Comparison of ENCODE assay signal across 1 cellular context in genomic region chr6:16494781-16495180, GRCh38.
TF ChIP-seq lines count a peak whose summit lies in the region.

No MANE protein-coding gene starts in this region.

TF ChIP-seq in GM12878, 131 proteins besides CTCF, POLR2A, EP300 and RAD21 (continued from another document):
- TF ChIP-seq CBX3 (IDR thresholded peaks at IDR 0.05; ENCODE audit: borderline replicate concordance, low read depth), result no peak
- TF ChIP-seq DPF2 (IDR thresholded peaks at IDR 0.05), result peak; percentile 96
- no peak for TF ChIP-seq SIN3A (IDR thresholded peaks at IDR 0.05; ENCODE audit: low read depth, low read length)
- no peak for TF ChIP-seq CBX5 (IDR thresholded peaks at IDR 0.05; ENCODE audit: low read depth)
- peak; percentile 55; the same call in 1 of the 2 replicates for TF ChIP-seq GATAD2B (conservative IDR thresholded peaks at IDR 0.05; ENCODE audit: low read depth)
- TF ChIP-seq NR2F1 (conservative IDR thresholded peaks at IDR 0.05), result peak; percentile 64
- no peak for TF ChIP-seq YBX1 (IDR thresholded peaks at IDR 0.05)
- peak; percentile 27; the same call in 1 of the 2 replicates for TF ChIP-seq NBN (IDR thresholded peaks at IDR 0.05)
- TF ChIP-seq CREM (IDR thresholded peaks at IDR 0.05; ENCODE audit: low read depth), result peak; percentile 79; the same call in 1 of the 2 replicates
- TF ChIP-seq, protein P1, sequence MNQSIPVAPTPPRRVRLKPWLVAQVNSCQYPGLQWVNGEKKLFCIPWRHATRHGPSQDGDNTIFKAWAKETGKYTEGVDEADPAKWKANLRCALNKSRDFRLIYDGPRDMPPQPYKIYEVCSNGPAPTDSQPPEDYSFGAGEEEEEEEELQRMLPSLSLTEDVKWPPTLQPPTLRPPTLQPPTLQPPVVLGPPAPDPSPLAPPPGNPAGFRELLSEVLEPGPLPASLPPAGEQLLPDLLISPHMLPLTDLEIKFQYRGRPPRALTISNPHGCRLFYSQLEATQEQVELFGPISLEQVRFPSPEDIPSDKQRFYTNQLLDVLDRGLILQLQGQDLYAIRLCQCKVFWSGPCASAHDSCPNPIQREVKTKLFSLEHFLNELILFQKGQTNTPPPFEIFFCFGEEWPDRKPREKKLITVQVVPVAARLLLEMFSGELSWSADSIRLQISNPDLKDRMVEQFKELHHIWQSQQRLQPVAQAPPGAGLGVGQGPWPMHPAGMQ (IDR thresholded peaks at IDR 0.05; ENCODE audit: borderline replicate concordance), result no peak; the same call in 1 of the 2 replicates
- TF ChIP-seq, protein P2, sequence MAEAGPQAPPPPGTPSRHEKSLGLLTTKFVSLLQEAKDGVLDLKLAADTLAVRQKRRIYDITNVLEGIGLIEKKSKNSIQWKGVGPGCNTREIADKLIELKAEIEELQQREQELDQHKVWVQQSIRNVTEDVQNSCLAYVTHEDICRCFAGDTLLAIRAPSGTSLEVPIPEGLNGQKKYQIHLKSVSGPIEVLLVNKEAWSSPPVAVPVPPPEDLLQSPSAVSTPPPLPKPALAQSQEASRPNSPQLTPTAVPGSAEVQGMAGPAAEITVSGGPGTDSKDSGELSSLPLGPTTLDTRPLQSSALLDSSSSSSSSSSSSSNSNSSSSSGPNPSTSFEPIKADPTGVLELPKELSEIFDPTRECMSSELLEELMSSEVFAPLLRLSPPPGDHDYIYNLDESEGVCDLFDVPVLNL (IDR thresholded peaks at IDR 0.05; ENCODE audit: low read depth, low read length), result no peak
- no peak for TF ChIP-seq HDAC2 (IDR thresholded peaks at IDR 0.05)
- TF ChIP-seq, protein P3, sequence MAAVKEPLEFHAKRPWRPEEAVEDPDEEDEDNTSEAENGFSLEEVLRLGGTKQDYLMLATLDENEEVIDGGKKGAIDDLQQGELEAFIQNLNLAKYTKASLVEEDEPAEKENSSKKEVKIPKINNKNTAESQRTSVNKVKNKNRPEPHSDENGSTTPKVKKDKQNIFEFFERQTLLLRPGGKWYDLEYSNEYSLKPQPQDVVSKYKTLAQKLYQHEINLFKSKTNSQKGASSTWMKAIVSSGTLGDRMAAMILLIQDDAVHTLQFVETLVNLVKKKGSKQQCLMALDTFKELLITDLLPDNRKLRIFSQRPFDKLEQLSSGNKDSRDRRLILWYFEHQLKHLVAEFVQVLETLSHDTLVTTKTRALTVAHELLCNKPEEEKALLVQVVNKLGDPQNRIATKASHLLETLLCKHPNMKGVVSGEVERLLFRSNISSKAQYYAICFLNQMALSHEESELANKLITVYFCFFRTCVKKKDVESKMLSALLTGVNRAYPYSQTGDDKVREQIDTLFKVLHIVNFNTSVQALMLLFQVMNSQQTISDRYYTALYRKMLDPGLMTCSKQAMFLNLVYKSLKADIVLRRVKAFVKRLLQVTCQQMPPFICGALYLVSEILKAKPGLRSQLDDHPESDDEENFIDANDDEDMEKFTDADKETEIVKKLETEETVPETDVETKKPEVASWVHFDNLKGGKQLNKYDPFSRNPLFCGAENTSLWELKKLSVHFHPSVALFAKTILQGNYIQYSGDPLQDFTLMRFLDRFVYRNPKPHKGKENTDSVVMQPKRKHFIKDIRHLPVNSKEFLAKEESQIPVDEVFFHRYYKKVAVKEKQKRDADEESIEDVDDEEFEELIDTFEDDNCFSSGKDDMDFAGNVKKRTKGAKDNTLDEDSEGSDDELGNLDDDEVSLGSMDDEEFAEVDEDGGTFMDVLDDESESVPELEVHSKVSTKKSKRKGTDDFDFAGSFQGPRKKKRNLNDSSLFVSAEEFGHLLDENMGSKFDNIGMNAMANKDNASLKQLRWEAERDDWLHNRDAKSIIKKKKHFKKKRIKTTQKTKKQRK (IDR thresholded peaks at IDR 0.05; ENCODE audit: low read depth, low read length), result no peak
- TF ChIP-seq MYB (IDR thresholded peaks at IDR 0.05; ENCODE audit: borderline replicate concordance, low read depth, low read length), result no peak
- peak; percentile 86 for TF ChIP-seq JUNB (IDR thresholded peaks at IDR 0.05)
- TF ChIP-seq, protein P4, sequence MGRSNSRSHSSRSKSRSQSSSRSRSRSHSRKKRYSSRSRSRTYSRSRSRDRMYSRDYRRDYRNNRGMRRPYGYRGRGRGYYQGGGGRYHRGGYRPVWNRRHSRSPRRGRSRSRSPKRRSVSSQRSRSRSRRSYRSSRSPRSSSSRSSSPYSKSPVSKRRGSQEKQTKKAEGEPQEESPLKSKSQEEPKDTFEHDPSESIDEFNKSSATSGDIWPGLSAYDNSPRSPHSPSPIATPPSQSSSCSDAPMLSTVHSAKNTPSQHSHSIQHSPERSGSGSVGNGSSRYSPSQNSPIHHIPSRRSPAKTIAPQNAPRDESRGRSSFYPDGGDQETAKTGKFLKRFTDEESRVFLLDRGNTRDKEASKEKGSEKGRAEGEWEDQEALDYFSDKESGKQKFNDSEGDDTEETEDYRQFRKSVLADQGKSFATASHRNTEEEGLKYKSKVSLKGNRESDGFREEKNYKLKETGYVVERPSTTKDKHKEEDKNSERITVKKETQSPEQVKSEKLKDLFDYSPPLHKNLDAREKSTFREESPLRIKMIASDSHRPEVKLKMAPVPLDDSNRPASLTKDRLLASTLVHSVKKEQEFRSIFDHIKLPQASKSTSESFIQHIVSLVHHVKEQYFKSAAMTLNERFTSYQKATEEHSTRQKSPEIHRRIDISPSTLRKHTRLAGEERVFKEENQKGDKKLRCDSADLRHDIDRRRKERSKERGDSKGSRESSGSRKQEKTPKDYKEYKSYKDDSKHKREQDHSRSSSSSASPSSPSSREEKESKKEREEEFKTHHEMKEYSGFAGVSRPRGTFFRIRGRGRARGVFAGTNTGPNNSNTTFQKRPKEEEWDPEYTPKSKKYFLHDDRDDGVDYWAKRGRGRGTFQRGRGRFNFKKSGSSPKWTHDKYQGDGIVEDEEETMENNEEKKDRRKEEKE (IDR thresholded peaks at IDR 0.05), result no peak
- TF ChIP-seq NR2C2 (IDR thresholded peaks at IDR 0.05; ENCODE audit: borderline replicate concordance, control insufficient read depth, insufficient read length, low read depth), result no peak
- TF ChIP-seq, protein P5, sequence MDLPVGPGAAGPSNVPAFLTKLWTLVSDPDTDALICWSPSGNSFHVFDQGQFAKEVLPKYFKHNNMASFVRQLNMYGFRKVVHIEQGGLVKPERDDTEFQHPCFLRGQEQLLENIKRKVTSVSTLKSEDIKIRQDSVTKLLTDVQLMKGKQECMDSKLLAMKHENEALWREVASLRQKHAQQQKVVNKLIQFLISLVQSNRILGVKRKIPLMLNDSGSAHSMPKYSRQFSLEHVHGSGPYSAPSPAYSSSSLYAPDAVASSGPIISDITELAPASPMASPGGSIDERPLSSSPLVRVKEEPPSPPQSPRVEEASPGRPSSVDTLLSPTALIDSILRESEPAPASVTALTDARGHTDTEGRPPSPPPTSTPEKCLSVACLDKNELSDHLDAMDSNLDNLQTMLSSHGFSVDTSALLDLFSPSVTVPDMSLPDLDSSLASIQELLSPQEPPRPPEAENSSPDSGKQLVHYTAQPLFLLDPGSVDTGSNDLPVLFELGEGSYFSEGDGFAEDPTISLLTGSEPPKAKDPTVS (IDR thresholded peaks at IDR 0.05; ENCODE audit: low read depth, low read length), result no peak
- TF ChIP-seq NRF1 (conservative IDR thresholded peaks at IDR 0.05; ENCODE audit: low read depth, low read length), result no peak
- TF ChIP-seq, protein P6, sequence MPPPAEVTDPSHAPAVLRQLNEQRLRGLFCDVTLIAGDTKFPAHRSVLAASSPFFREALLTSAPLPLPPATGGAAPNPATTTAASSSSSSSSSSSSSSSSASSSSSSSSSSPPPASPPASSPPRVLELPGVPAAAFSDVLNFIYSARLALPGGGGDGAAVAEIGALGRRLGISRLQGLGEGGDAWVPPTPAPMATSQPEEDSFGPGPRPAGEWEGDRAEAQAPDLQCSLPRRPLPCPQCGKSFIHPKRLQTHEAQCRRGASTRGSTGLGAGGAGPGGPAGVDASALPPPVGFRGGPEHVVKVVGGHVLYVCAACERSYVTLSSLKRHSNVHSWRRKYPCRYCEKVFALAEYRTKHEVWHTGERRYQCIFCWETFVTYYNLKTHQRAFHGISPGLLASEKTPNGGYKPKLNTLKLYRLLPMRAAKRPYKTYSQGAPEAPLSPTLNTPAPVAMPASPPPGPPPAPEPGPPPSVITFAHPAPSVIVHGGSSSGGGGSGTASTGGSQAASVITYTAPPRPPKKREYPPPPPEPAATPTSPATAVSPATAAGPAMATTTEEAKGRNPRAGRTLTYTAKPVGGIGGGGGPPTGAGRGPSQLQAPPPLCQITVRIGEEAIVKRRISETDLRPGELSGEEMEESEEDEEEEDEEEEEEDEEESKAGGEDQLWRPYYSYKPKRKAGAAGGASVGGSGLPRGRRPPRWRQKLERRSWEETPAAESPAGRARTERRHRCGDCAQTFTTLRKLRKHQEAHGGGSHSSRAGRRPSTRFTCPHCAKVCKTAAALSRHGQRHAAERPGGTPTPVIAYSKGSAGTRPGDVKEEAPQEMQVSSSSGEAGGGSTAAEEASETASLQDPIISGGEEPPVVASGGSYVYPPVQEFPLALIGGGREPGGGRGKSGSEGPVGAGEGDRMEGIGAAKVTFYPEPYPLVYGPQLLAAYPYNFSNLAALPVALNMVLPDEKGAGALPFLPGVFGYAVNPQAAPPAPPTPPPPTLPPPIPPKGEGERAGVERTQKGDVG (CRISPR knock-in tag; IDR thresholded peaks at IDR 0.05), result no peak
- TF ChIP-seq SIX5 (IDR thresholded peaks at IDR 0.05; ENCODE audit: low read depth, low read length, severe bottlenecking), result no peak
- TF ChIP-seq, protein P7, sequence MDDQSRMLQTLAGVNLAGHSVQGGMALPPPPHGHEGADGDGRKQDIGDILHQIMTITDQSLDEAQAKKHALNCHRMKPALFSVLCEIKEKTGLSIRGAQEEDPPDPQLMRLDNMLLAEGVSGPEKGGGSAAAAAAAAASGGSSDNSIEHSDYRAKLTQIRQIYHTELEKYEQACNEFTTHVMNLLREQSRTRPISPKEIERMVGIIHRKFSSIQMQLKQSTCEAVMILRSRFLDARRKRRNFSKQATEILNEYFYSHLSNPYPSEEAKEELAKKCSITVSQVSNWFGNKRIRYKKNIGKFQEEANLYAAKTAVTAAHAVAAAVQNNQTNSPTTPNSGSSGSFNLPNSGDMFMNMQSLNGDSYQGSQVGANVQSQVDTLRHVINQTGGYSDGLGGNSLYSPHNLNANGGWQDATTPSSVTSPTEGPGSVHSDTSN (IDR thresholded peaks at IDR 0.05; ENCODE audit: insufficient replicate concordance, low read depth, low read length), result no peak
- peak; percentile 40; the same call in 1 of the 2 replicates for TF ChIP-seq MEF2A (IDR thresholded peaks at IDR 0.05; ENCODE audit: insufficient read depth, low read depth, low read length)
- TF ChIP-seq, protein P8, sequence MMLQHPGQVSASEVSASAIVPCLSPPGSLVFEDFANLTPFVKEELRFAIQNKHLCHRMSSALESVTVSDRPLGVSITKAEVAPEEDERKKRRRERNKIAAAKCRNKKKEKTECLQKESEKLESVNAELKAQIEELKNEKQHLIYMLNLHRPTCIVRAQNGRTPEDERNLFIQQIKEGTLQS (IDR thresholded peaks at IDR 0.05; ENCODE audit: borderline replicate concordance, extremely low read depth, low read depth, low read length), result no peak
- TF ChIP-seq ZNF217 (IDR thresholded peaks at IDR 0.05), result no peak
- TF ChIP-seq, protein P9, sequence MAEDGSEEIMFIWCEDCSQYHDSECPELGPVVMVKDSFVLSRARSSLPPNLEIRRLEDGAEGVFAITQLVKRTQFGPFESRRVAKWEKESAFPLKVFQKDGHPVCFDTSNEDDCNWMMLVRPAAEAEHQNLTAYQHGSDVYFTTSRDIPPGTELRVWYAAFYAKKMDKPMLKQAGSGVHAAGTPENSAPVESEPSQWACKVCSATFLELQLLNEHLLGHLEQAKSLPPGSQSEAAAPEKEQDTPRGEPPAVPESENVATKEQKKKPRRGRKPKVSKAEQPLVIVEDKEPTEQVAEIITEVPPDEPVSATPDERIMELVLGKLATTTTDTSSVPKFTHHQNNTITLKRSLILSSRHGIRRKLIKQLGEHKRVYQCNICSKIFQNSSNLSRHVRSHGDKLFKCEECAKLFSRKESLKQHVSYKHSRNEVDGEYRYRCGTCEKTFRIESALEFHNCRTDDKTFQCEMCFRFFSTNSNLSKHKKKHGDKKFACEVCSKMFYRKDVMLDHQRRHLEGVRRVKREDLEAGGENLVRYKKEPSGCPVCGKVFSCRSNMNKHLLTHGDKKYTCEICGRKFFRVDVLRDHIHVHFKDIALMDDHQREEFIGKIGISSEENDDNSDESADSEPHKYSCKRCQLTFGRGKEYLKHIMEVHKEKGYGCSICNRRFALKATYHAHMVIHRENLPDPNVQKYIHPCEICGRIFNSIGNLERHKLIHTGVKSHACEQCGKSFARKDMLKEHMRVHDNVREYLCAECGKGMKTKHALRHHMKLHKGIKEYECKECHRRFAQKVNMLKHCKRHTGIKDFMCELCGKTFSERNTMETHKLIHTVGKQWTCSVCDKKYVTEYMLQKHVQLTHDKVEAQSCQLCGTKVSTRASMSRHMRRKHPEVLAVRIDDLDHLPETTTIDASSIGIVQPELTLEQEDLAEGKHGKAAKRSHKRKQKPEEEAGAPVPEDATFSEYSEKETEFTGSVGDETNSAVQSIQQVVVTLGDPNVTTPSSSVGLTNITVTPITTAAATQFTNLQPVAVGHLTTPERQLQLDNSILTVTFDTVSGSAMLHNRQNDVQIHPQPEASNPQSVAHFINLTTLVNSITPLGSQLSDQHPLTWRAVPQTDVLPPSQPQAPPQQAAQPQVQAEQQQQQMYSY (CRISPR knock-in tag; IDR thresholded peaks at IDR 0.05), result no peak
- no peak for TF ChIP-seq EGR1 (IDR thresholded peaks at IDR 0.05; ENCODE audit: borderline replicate concordance in 1 of 2, low read depth in 2 of 2, low read length in 2 of 2)
- peak; percentile 15; the same call in 1 of the 2 replicates for TF ChIP-seq HCFC1 (IDR thresholded peaks at IDR 0.05; ENCODE audit: low read length)
- peak; percentile 37; the same call in 1 of the 2 replicates for TF ChIP-seq TARDBP (IDR thresholded peaks at IDR 0.05; ENCODE audit: borderline replicate concordance)
- TF ChIP-seq STAT3 (IDR thresholded peaks at IDR 0.05; ENCODE audit: low read depth, low read length), result no peak
- TF ChIP-seq ASH2L (IDR thresholded peaks at IDR 0.05; ENCODE audit: borderline replicate concordance, low read depth), result no peak
- TF ChIP-seq TBL1XR1 (IDR thresholded peaks at IDR 0.05; ENCODE audit: low read depth, low read length), result no peak
- no peak for TF ChIP-seq ZNF274 (IDR thresholded peaks at IDR 0.05; ENCODE audit: insufficient read depth, insufficient read length)
- TF ChIP-seq RELB (IDR thresholded peaks at IDR 0.05; ENCODE audit: low read depth), result peak; percentile 78
- no peak for TF ChIP-seq LARP7 (IDR thresholded peaks at IDR 0.05)
